8 cellular contexts compared by ENCODE assay signal in genomic region chr17:8248751-8249607, GRCh38. TPM values are rescaled to one million over a fixed set of nuclear protein-coding genes. Genes with fewer than 3 reads are reported as not detected.
DNase-seq lines count a peak whose midpoint lies in the region; ATAC-seq, FAIRE-seq and TF ChIP-seq lines count a peak whose summit lies in the region.

PFAS (plus strand) TSS chr17:8249289; CDS start chr17:8253938, 4,649 bp downstream.

- intact Hi-C loops in uterus (cut with DNase I; ENCODE audit: low total_unique reads), result no loop called here

- DNase-seq in GM12891 (ENCODE audit: insufficient read length, low spot score) (peak; percentile 83), NCI-H1930 (lab: John Stamatoyannopoulos, UW) (peak; percentile 84 to 95), T-helper 9 cell (peak; percentile 98), astrocyte of the cerebellum (ENCODE audit: low read depth) (peak; percentile 73), hepatic stellate cell (ENCODE audit: low spot score) (peak; percentile 94), uterus (peak; percentile 94 to 95)

- H3K4me1 ChIP-seq in rectal smooth muscle tissue (ENCODE audit: control insufficient read depth, insufficient read depth, low read length) (peaks cover 3% of the 10 kb centered on the region), uterus (peaks cover 0 to 6% of the 10 kb centered on the region in 2 donors)

- H3K36me3 ChIP-seq in rectal smooth muscle tissue (ENCODE audit: control insufficient read depth, insufficient read depth, low read length) (peaks cover 6% of the 10 kb centered on the region), uterus (no peaks in the 10 kb centered on the region)

- peak; percentile 53 for ATAC-seq in HG02870 (IDR thresholded peaks at IDR 0.05; ENCODE audit: unreplicated experiment)

- peak within 1 kb of the TSS; percentile 100 for H3K4me3 ChIP-seq in astrocyte of the cerebellum (ENCODE audit: low read depth, low read length)
- H3K4me3 ChIP-seq in rectal smooth muscle tissue (ENCODE audit: low read length), result peak within 1 kb of the TSS; percentile 99
- peak within 1 kb of the TSS; percentile 63 to 72 for H3K4me3 ChIP-seq in uterus

- H3K27ac ChIP-seq in rectal smooth muscle tissue (ENCODE audit: low read depth, low read length), result peak within 1 kb of the TSS; percentile 90
- H3K27ac ChIP-seq in uterus, result peak within 1 kb of the TSS; percentile 95

- in situ Hi-C loops in astrocyte of the cerebellum (cut with HindIII; ENCODE audit: low sequenced_read_pairs), result loop anchor here (10.0 kb wide), 1 partner anchor 56 kb away; no protein-coding TSS in a partner anchor

- H3K9ac ChIP-seq in rectal smooth muscle tissue (ENCODE audit: low read length), result peak within 1 kb of the TSS; percentile 80

- no peaks in the 10 kb centered on the region for H3K9me3 ChIP-seq in uterus

- TF ChIP-seq POLR2A in GM12891 (IDR thresholded peaks at IDR 0.05; ENCODE audit: low read depth, low read length) (peak; percentile 60; the same call in 1 of the 2 replicates), uterus (IDR thresholded peaks at IDR 0.05) (peak; percentile 64 to 70)

- H3K27me3 ChIP-seq in rectal smooth muscle tissue (ENCODE audit: control insufficient read depth, insufficient read depth, low read length) (no peaks in the 10 kb centered on the region), uterus (no peaks in the 10 kb centered on the region)

- peak; percentile 95 for FAIRE-seq in GM12891 (lab: Jason Lieb, UNC)

- TF ChIP-seq CTCF in astrocyte of the cerebellum (IDR thresholded peaks at IDR 0.05; ENCODE audit: low read depth, low read length, missing control alignments), result no peak
- no peak for TF ChIP-seq CTCF in uterus (IDR thresholded peaks at IDR 0.05)

TF ChIP-seq in GM12891, 5 proteins besides CTCF, POLR2A, EP300 and RAD21:
- TF ChIP-seq PAX5 (IDR thresholded peaks at IDR 0.05; ENCODE audit: insufficient read depth, low read length, severe bottlenecking), result no peak
- TF ChIP-seq POU2F2 (IDR thresholded peaks at IDR 0.05; ENCODE audit: low read depth, low read length), result no peak; the same call in 1 of the 2 replicates
- peak; percentile 89 for TF ChIP-seq POLR2AphosphoS5 (IDR thresholded peaks at IDR 0.05; ENCODE audit: low read depth, low read length)
- TF ChIP-seq SPI1 (IDR thresholded peaks at IDR 0.05; ENCODE audit: low read depth, low read length), result no peak
- peak; percentile 58; the same call in 1 of the 2 replicates for TF ChIP-seq TAF1 (IDR thresholded peaks at IDR 0.05; ENCODE audit: low read depth, low read length)
TF ChIP-seq in GM12891: peak in this region for 2.

RNA-seq across cellular contexts. Expression of gene PFAS, which starts in this region (rescaled TPM):
- 22.8 TPM for polyA plus RNA-seq in GM12891 (2012; ENCODE audit: low read depth, missing spikeins)
- total RNA-seq in uterus, result 10 to 100 TPM; 13.6 to 54.0 (median 40.0) TPM

Comparison
In these comparisons a context has a peak if more than half of its experiments do, and no peak if none do; other contexts are left out.
1. Peak in every context shown above with its lines: DNase-seq, ATAC-seq, H3K4me3 ChIP-seq and H3K27ac ChIP-seq.